Comparison of ENCODE assay signal across 1 cellular context in the genomic region with DNA sequence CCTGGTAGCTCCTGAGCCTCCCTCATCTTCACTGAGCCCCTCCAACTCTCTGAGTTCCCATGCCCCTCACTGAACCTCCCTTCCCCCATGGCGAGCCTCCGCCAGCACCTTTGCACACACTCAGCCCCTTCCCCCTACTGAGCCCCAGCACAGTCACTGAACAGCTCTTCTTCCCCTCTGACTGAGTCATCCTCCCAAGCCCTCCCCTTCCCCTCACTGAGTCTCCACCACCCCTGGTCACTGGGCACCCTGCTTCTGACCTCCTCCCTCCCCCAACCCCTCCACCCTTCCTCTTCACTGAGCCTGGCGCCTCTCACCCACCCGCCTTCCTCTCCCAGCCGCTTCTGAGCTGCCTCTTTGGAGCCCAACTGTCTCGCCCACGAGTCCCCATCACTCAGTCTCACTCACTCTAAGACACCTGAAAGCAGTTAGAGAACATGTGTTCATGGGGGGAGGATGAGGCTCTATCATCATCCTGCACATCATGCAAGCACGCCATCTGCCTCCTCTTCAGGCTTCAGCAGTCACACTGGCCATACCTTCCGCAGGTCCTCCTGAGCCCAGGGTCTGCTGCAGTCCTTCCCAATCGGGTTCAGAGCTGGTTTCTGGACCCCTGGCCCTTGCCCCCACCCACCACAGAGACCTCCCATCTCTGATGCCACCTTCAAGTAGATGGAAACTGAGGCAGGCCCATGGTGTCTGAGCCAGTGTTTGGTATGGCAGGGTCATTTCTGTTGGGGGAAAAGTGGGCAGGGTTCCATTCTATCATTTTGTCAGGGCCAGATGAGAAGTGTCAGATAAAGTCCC.
TF ChIP-seq lines count a peak whose summit lies in the region.

No MANE protein-coding gene starts in this region.

TF ChIP-seq in SK-N-SH treated with all-trans-retinoic acid at 6 μM for 48 hours, 23 proteins besides CTCF, POLR2A, EP300 and RAD21 (continued from another document):
- TF ChIP-seq, protein P1, sequence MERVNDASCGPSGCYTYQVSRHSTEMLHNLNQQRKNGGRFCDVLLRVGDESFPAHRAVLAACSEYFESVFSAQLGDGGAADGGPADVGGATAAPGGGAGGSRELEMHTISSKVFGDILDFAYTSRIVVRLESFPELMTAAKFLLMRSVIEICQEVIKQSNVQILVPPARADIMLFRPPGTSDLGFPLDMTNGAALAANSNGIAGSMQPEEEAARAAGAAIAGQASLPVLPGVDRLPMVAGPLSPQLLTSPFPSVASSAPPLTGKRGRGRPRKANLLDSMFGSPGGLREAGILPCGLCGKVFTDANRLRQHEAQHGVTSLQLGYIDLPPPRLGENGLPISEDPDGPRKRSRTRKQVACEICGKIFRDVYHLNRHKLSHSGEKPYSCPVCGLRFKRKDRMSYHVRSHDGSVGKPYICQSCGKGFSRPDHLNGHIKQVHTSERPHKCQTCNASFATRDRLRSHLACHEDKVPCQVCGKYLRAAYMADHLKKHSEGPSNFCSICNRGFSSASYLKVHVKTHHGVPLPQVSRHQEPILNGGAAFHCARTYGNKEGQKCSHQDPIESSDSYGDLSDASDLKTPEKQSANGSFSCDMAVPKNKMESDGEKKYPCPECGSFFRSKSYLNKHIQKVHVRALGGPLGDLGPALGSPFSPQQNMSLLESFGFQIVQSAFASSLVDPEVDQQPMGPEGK (CRISPR knock-in tag; IDR thresholded peaks at IDR 0.05; ENCODE audit: borderline replicate concordance) = no peak
- TF ChIP-seq RARB (CRISPR knock-in tag; IDR thresholded peaks at IDR 0.05) (no peak), SNAI2 (CRISPR knock-in tag; IDR thresholded peaks at IDR 0.05) (no peak), TOX (CRISPR knock-in tag; IDR thresholded peaks at IDR 0.05; ENCODE audit: borderline replicate concordance) (no peak), ZC3H10 (CRISPR knock-in tag; IDR thresholded peaks at IDR 0.05) (no peak), OSR1 (CRISPR knock-in tag; IDR thresholded peaks at IDR 0.05) (no peak), BACH2 (CRISPR knock-in tag; IDR thresholded peaks at IDR 0.05; ENCODE audit: borderline replicate concordance) (no peak), GLIS3 (CRISPR knock-in tag; IDR thresholded peaks at IDR 0.05) (no peak), ISL1 (CRISPR knock-in tag; IDR thresholded peaks at IDR 0.05) (no peak), ZNF8 (CRISPR knock-in tag; IDR thresholded peaks at IDR 0.05) (no peak)
- TF ChIP-seq, protein P2, sequence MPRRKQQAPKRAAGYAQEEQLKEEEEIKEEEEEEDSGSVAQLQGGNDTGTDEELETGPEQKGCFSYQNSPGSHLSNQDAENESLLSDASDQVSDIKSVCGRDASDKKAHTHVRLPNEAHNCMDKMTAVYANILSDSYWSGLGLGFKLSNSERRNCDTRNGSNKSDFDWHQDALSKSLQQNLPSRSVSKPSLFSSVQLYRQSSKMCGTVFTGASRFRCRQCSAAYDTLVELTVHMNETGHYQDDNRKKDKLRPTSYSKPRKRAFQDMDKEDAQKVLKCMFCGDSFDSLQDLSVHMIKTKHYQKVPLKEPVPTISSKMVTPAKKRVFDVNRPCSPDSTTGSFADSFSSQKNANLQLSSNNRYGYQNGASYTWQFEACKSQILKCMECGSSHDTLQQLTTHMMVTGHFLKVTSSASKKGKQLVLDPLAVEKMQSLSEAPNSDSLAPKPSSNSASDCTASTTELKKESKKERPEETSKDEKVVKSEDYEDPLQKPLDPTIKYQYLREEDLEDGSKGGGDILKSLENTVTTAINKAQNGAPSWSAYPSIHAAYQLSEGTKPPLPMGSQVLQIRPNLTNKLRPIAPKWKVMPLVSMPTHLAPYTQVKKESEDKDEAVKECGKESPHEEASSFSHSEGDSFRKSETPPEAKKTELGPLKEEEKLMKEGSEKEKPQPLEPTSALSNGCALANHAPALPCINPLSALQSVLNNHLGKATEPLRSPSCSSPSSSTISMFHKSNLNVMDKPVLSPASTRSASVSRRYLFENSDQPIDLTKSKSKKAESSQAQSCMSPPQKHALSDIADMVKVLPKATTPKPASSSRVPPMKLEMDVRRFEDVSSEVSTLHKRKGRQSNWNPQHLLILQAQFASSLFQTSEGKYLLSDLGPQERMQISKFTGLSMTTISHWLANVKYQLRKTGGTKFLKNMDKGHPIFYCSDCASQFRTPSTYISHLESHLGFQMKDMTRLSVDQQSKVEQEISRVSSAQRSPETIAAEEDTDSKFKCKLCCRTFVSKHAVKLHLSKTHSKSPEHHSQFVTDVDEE (CRISPR knock-in tag; IDR thresholded peaks at IDR 0.05) = no peak
- TF ChIP-seq, protein P3, sequence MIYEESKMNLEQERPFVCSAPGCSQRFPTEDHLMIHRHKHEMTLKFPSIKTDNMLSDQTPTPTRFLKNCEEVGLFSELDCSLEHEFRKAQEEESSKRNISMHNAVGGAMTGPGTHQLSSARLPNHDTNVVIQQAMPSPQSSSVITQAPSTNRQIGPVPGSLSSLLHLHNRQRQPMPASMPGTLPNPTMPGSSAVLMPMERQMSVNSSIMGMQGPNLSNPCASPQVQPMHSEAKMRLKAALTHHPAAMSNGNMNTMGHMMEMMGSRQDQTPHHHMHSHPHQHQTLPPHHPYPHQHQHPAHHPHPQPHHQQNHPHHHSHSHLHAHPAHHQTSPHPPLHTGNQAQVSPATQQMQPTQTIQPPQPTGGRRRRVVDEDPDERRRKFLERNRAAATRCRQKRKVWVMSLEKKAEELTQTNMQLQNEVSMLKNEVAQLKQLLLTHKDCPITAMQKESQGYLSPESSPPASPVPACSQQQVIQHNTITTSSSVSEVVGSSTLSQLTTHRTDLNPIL (CRISPR knock-in tag; IDR thresholded peaks at IDR 0.05; ENCODE audit: low read depth) = no peak
- TF ChIP-seq, protein P4, sequence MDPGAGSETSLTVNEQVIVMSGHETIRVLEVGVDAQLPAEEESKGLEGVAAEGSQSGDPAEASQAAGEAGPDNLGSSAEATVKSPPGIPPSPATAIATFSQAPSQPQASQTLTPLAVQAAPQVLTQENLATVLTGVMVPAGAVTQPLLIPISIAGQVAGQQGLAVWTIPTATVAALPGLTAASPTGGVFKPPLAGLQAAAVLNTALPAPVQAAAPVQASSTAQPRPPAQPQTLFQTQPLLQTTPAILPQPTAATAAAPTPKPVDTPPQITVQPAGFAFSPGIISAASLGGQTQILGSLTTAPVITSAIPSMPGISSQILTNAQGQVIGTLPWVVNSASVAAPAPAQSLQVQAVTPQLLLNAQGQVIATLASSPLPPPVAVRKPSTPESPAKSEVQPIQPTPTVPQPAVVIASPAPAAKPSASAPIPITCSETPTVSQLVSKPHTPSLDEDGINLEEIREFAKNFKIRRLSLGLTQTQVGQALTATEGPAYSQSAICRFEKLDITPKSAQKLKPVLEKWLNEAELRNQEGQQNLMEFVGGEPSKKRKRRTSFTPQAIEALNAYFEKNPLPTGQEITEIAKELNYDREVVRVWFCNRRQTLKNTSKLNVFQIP (CRISPR knock-in tag; IDR thresholded peaks at IDR 0.05; ENCODE audit: borderline replicate concordance, low read depth) = no peak
TF ChIP-seq in SK-N-SH treated with all-trans-retinoic acid at 6 μM for 48 hours: peak in this region for 0.
